ENCODE assay signal across 25 cellular contexts in genomic region chr5:135153661-135154060, GRCh38.
"Had no signal": no experiment of that assay in that cellular context is flagged by ENCODE, and none has a peak within 500 bp of the region (broad histone marks: within the 10 kb centered on the region; RNA-seq: fewer than 3 reads in every experiment).

No MANE protein-coding gene starts in this region.

- H3K4me1 ChIP-seq: adrenal gland, parathyroid adenoma, right lobe of liver, suprapubic skin, transverse colon had no signal

- H3K27ac Mint-ChIP-seq: activated B cell treated with CpG ODN at 0.5 μM for 24 hours; activated CD8-positive, alpha-beta T cell treated with anti-CD3 and anti-CD28 coated beads for 36 hours; activated naive CD4-positive, alpha-beta T cell treated with anti-CD3 and anti-CD28 coated beads, Interleukin-2, amount 50 U/mL, for 72 hours; naive thymus-derived CD8-positive, alpha-beta T cell; stimulated activated naive CD8-positive, alpha-beta T cell treated with anti-CD3 and anti-CD28 coated beads, Interleukin-15, amount 100 ng/mL, for 72 hours; T-cell had no signal

- H3K36me3 Mint-ChIP-seq: T-cell had no signal

- H3K4me3 Mint-ChIP-seq: activated B cell treated with CpG ODN at 0.5 μM for 24 hours; activated CD8-positive, alpha-beta T cell treated with anti-CD3 and anti-CD28 coated beads for 36 hours; activated T-cell treated with anti-CD3 and anti-CD28 coated beads, Interleukin-2, amount 50 U/mL, for 4 hours; naive thymus-derived CD8-positive, alpha-beta T cell; stimulated activated naive CD8-positive, alpha-beta T cell treated with anti-CD3 and anti-CD28 coated beads, Interleukin-15, amount 100 ng/mL, for 72 hours; T-cell had no signal

- H3K36me3 ChIP-seq: adrenal gland, neutrophil, right lobe of liver, suprapubic skin, transverse colon had no signal

- H3K79me2 ChIP-seq: parathyroid adenoma had no signal

- H3K9me3 ChIP-seq: adrenal gland, neutrophil, right lobe of liver, suprapubic skin had no signal

- H3K4me1 Mint-ChIP-seq: activated B cell treated with CpG ODN at 0.5 μM for 24 hours; stimulated activated naive CD8-positive, alpha-beta T cell treated with anti-CD3 and anti-CD28 coated beads, Interleukin-15, amount 100 ng/mL, for 72 hours; T-cell had no signal

- H3K27ac ChIP-seq: adrenal gland, neutrophil, parathyroid adenoma, right lobe of liver, suprapubic skin, transverse colon had no signal

- FAIRE-seq: astrocyte, islet of Langerhans, small intestine had no signal

- H3K9ac ChIP-seq: parathyroid adenoma had no signal

- H2AFZ ChIP-seq: parathyroid adenoma had no signal

- H3K27me3 ChIP-seq: adrenal gland, neutrophil, right lobe of liver, suprapubic skin, transverse colon had no signal

- DNase-seq: activated B cell treated with CpG ODN at 0.5 μM for 24 hours; activated CD4-positive, alpha-beta T cell treated with anti-CD3 and anti-CD28 coated beads for 48 hours; activated CD8-positive, alpha-beta T cell treated with anti-CD3 and anti-CD28 coated beads for 36 hours; activated T-cell treated with anti-CD3 and anti-CD28 coated beads, Interleukin-2, amount 50 U/mL, for 4 hours; adrenal gland; effector CD4-positive, alpha-beta T cell; foreskin melanocyte; glutamatergic neuron; hippocampal formation; left cardiac atrium; mesendoderm; naive thymus-derived CD8-positive, alpha-beta T cell; right lobe of liver; small intestine; stimulated activated CD4-positive, alpha-beta T cell treated with anti-CD3 and anti-CD28 coated beads, Interleukin-15, amount 100 ng/mL, for 24 hours; stimulated activated CD4-positive, alpha-beta T cell treated with anti-CD3 and anti-CD28 coated beads, Interleukin-2, amount 100 ng/mL, for 48 hours; stimulated activated naive CD8-positive, alpha-beta T cell treated with anti-CD3 and anti-CD28 coated beads, Interleukin-15, amount 100 ng/mL, for 72 hours; transverse colon had no signal

- ATAC-seq: activated CD8-positive, alpha-beta T cell treated with anti-CD3 and anti-CD28 coated beads for 36 hours; activated naive CD4-positive, alpha-beta T cell treated with anti-CD3 and anti-CD28 coated beads, Interleukin-2, amount 50 U/mL, for 72 hours; activated T-cell treated with anti-CD3 and anti-CD28 coated beads, Interleukin-2, amount 50 U/mL, for 4 hours; left cardiac atrium; naive thymus-derived CD8-positive, alpha-beta T cell; stimulated activated naive CD8-positive, alpha-beta T cell treated with anti-CD3 and anti-CD28 coated beads, Interleukin-15, amount 100 ng/mL, for 72 hours; T-cell had no signal

- H3K4me3 ChIP-seq: adrenal gland, right lobe of liver, suprapubic skin, transverse colon had no signal
